ENCODE assay signal across 19 cellular contexts in genomic region chrX:17697191-17697590, GRCh38. TPM values are rescaled to one million over a fixed set of nuclear protein-coding genes. Genes with fewer than 3 reads are reported as not detected.
DNase-seq lines count a peak whose midpoint lies in the region; ATAC-seq, FAIRE-seq and TF ChIP-seq lines count a peak whose summit lies in the region.
"Had no signal": no experiment of that assay in that cellular context is flagged by ENCODE, and none has a peak within 500 bp of the region (broad histone marks: within the 10 kb centered on the region; RNA-seq: fewer than 3 reads in every experiment).

No MANE protein-coding gene starts in this region.

- H2AFZ ChIP-seq in KMS-11 (ENCODE audit: low read depth), result no peak overlapping the region

- H3K27me3 ChIP-seq in KMS-11 (ENCODE audit: insufficient read depth, low read depth) (no peaks in the 10 kb centered on the region), bronchial epithelial cell (ENCODE audit: control insufficient read depth, insufficient read depth, low read length) (no peaks in the 10 kb centered on the region)
- H3K27me3 ChIP-seq: gastroesophageal sphincter, left lung, upper lobe of left lung had no signal

- ATAC-seq in GM19324 (IDR thresholded peaks at IDR 0.05; ENCODE audit: low FRiP score, unreplicated experiment), result no peak
- ATAC-seq: gastroesophageal sphincter, left lung had no signal

- no peak overlapping the region; the same call in 1 of the 2 replicates for H3K9ac ChIP-seq in KMS-11

- no peaks in the 10 kb centered on the region for H4K20me1 ChIP-seq in KMS-11 (ENCODE audit: insufficient read depth)

- TF ChIP-seq CTCF in KMS-11 (conservative IDR thresholded peaks at IDR 0.05; ENCODE audit: low read depth, low read length), result peak; percentile 31; the same call in 1 of the 2 replicates
- TF ChIP-seq CTCF in bronchial epithelial cell (IDR thresholded peaks at IDR 0.05; ENCODE audit: insufficient read depth, low read length, severe bottlenecking), result no peak

- H3K27ac ChIP-seq in KMS-11, result no peak overlapping the region
- H3K27ac ChIP-seq: gastroesophageal sphincter, left lung, spleen, upper lobe of left lung had no signal

- peak; percentile 7 for DNase-seq in DMS 273 (lab: John Stamatoyannopoulos, UW; ENCODE audit: unreplicated experiment)
- no peak for DNase-seq in DMS 273 treated with DMSO at 0.1 percent for 48 hours (lab: John Stamatoyannopoulos, UW)
- peak; percentile 33 for DNase-seq in bronchial epithelial cell (ENCODE audit: low read depth)
- DNase-seq in lung microvascular endothelial cell (ENCODE audit: low read depth in 2 of 2), result peak; percentile 2 to 52
- no peak for DNase-seq in activated T-cell treated with anti-CD3 and anti-CD28 coated beads for 4 hours
- no peak for DNase-seq in activated CD4-positive, alpha-beta T cell treated with anti-CD3 and anti-CD28 coated beads, Interleukin-2, amount 50 U/mL, for 48 hours
- DNase-seq: 8988T; activated CD4-positive, alpha-beta T cell treated with anti-CD3 and anti-CD28 coated beads, Interleukin-2, amount 50 U/mL, for 4 hours; activated naive CD4-positive, alpha-beta T cell treated with anti-CD3 and anti-CD28 coated beads for 36 hours; cortex of kidney; DND-41; KG1; left lung; NCI-H526 treated with DMSO at 0.1 percent for 48 hours; spleen; upper lobe of left lung had no signal

- H3K36me3 ChIP-seq in KMS-11 (ENCODE audit: insufficient read depth) (no peaks in the 10 kb centered on the region), bronchial epithelial cell (ENCODE audit: control insufficient read depth, insufficient read depth, low read length) (no peaks in the 10 kb centered on the region)
- H3K36me3 ChIP-seq: left lung, spleen, upper lobe of left lung had no signal

- H3K4me1 ChIP-seq in KMS-11 (ENCODE audit: low read depth, poor library complexity, severe bottlenecking), result peaks cover 51% of the 10 kb centered on the region
- H3K4me1 ChIP-seq: gastroesophageal sphincter, left lung, spleen, upper lobe of left lung had no signal

- H3K4me2 ChIP-seq in KMS-11, result peak overlapping the region; percentile 31; the same call in 1 of the 2 replicates

- H3K4me3 ChIP-seq in KMS-11 (IDR thresholded peaks at IDR 0.05; ENCODE audit: insufficient read depth, low read depth, low read length) (no peak overlapping the region), bronchial epithelial cell (ENCODE audit: low read depth, low read length) (no peak overlapping the region)
- H3K4me3 ChIP-seq: gastroesophageal sphincter, left lung, spleen, upper lobe of left lung had no signal

- no peaks in the 10 kb centered on the region for H3K79me2 ChIP-seq in KMS-11 (ENCODE audit: insufficient read depth, low read depth)

- FAIRE-seq in bronchial epithelial cell (lab: Jason Lieb, UNC), result no peak

RNA-seq across cellular contexts. Expression of gene SCML1, which starts 40.1 kb away (rescaled TPM):
- 4.0 and 4.2 TPM in 2 replicates for total RNA-seq in bronchial epithelial cell
- 4.1 and 5.2 TPM in 2 replicates for total RNA-seq in lung microvascular endothelial cell

Comparison
In these comparisons a context has a peak if more than half of its experiments do, and no peak if none do; other contexts are left out.
1. DNase-seq: peak in DMS 273 (single experiment), bronchial epithelial cell (single experiment) and lung microvascular endothelial cell (2 of 2); none in DMS 273 treated with DMSO at 0.1 percent for 48 hours (single experiment), activated T-cell treated with anti-CD3 and anti-CD28 coated beads for 4 hours (single experiment) and activated CD4-positive, alpha-beta T cell treated with anti-CD3 and anti-CD28 coated beads, Interleukin-2, amount 50 U/mL, for 48 hours (0 of 2).